Comparison of ENCODE assay signal across 16 cellular contexts in the genomic region with DNA sequence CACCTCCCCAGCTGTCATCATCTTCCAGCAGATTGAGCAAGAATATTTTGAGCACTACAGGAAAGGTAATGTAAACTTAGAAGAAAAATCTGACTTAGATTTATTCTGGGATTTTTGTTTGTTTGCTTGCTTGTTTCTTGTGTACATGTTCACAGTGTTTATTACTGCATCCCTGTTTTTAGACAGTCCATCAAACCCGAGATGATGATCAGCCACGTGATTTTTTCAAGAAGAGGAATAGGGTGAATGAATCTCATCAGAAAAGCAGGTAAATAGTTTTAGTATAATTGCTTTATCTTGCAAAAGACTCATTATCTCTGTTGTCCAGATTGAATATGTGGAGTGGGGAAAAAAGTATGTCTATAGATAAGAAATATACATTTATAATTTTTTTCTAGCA. TPM values are rescaled to one million over a fixed set of nuclear protein-coding genes. Genes with fewer than 3 reads are reported as not detected.
DNase-seq lines count a peak whose midpoint lies in the region; ATAC-seq and TF ChIP-seq lines count a peak whose summit lies in the region.
"Had no signal": no experiment of that assay in that cellular context is flagged by ENCODE, and none has a peak within 500 bp of the region (broad histone marks: within the 10 kb centered on the region; RNA-seq: fewer than 3 reads in every experiment).

No MANE protein-coding gene starts in this region.

- H3K36me3 ChIP-seq in left ventricle myocardium inferior (peaks cover 37% of the 10 kb centered on the region), heart left ventricle (peaks cover 0 to 52% (median 36%) of the 10 kb centered on the region in 9 donors), PC-9 (ENCODE audit: low read depth) (peaks cover 12% of the 10 kb centered on the region; the same call in 1 of the 2 replicates)
- H3K36me3 ChIP-seq: uterus had no signal

- intact Hi-C loops in left ventricle myocardium inferior (cut with micrococcal nuclease) (no loop called here), heart left ventricle (cut with DNase I) (loop anchor here in 5 of 10 donors (10.0 kb wide), 3 partner anchors 93 to 113 kb away; no protein-coding TSS in a partner anchor), PC-9 (cut with micrococcal nuclease; ENCODE audit: unreplicated experiment) (loop anchor here (5.0 to 10.0 kb wide), 2 partner anchors 45 to 347 kb away; no protein-coding TSS in a partner anchor), Right ventricle myocardium superior (cut with DNase I) (loop anchor here (10.0 kb wide), 1 partner anchor 93 kb away; no protein-coding TSS in a partner anchor)

- peak overlapping the region; percentile 25 for H3K27ac Mint-ChIP-seq in mesothelial cell of epicardium
- H3K27ac Mint-ChIP-seq in type B pancreatic cell: peak overlapping the region; percentile 53

- BruUV-seq in PC-9 (replicated peaks; lab: Mats Ljungman, UMichigan): no TSS peak

- TF ChIP-seq POLR2A in heart left ventricle (IDR thresholded peaks at IDR 0.05): no peak

- H3K9me3 ChIP-seq in left ventricle myocardium inferior (replicated peaks) (no peaks in the 10 kb centered on the region), heart left ventricle (no peaks in the 10 kb centered on the region), PC-9 (ENCODE audit: insufficient read depth, low read depth) (no peaks in the 10 kb centered on the region; the same call in 1 of the 2 replicates)
- H3K9me3 ChIP-seq: uterus had no signal

- no peaks in the 10 kb centered on the region for H4K20me1 ChIP-seq in PC-9 (ENCODE audit: insufficient read depth)

- peak overlapping the region; percentile 85 for H3K4me3 ChIP-seq in left ventricle myocardium inferior
- H3K4me3 ChIP-seq in heart left ventricle: no peak overlapping the region
- peak overlapping the region; percentile 72 for H3K4me3 ChIP-seq in PC-9
- H3K4me3 ChIP-seq: uterus had no signal

- peaks cover 70% of the 10 kb centered on the region for H3K4me1 Mint-ChIP-seq in mesothelial cell of epicardium
- H3K4me1 Mint-ChIP-seq in type B pancreatic cell (ENCODE audit: unreplicated experiment): peaks cover 47% of the 10 kb centered on the region

- TF ChIP-seq CTCF in left ventricle myocardium inferior (IDR thresholded peaks at IDR 0.05; ENCODE audit: borderline replicate concordance) (no peak), heart left ventricle (IDR thresholded peaks at IDR 0.05) (no peak), PC-9 (conservative IDR thresholded peaks at IDR 0.05) (no peak), mesothelial cell of epicardium (IDR thresholded peaks at IDR 0.05; ENCODE audit: unreplicated experiment) (no peak), type B pancreatic cell (conservative IDR thresholded peaks at IDR 0.05) (no peak)

- WGBS in heart left ventricle, 4 donors: 75 to 81% (median 76%) methylated on average over 2 of the region's 2 CpGs

- DNase-seq in left ventricle myocardium inferior (no peak), heart left ventricle (no peak), PC-9 (no peak), mesothelial cell of epicardium (ENCODE audit: low spot score in 2 of 2, unreplicated experiment in 2 of 2) (no peak), type B pancreatic cell (ENCODE audit: extremely low spot score, unreplicated experiment) (no peak), Right ventricle myocardium superior (no peak)
- no peak for DNase-seq in stimulated activated CD4-positive, alpha-beta T cell treated with anti-CD3 and anti-CD28 coated beads, Interleukin-1b, Interleukin-23, amount 100 ng/mL, for 48 hours
- DNase-seq: activated CD4-positive, CD25-positive, alpha-beta regulatory T cell; activated effector memory CD4-positive, alpha-beta T cell treated with anti-CD3 and anti-CD28 coated beads, Interleukin-2, amount 50 U/mL, for 16 hours; NCI-H2029; nucleus accumbens; SIG-M5; stimulated activated CD4-positive, alpha-beta T cell treated with anti-CD3 and anti-CD28 coated beads, Interleukin-2, amount 100 ng/mL, for 48 hours; uterus had no signal

- H3K9me2 ChIP-seq in PC-9 (ENCODE audit: insufficient read depth): no peaks in the 10 kb centered on the region

- H2AFZ ChIP-seq in PC-9: no peak overlapping the region

- H3K27me3 Mint-ChIP-seq in mesothelial cell of epicardium (ENCODE audit: low read depth): no peaks in the 10 kb centered on the region
- no peaks in the 10 kb centered on the region for H3K27me3 Mint-ChIP-seq in type B pancreatic cell

- H3K27me3 ChIP-seq in left ventricle myocardium inferior (ENCODE audit: low read depth) (no peaks in the 10 kb centered on the region), heart left ventricle (no peaks in the 10 kb centered on the region), PC-9 (ENCODE audit: insufficient read depth, low read depth) (no peaks in the 10 kb centered on the region)
- H3K27me3 ChIP-seq: uterus had no signal

- H3K36me3 Mint-ChIP-seq in mesothelial cell of epicardium: peaks cover 4% of the 10 kb centered on the region
- H3K36me3 Mint-ChIP-seq in type B pancreatic cell: peaks cover 6% of the 10 kb centered on the region

- H3K9me3 Mint-ChIP-seq in mesothelial cell of epicardium: no peaks in the 10 kb centered on the region
- no peaks in the 10 kb centered on the region for H3K9me3 Mint-ChIP-seq in type B pancreatic cell

- H3K27ac ChIP-seq in left ventricle myocardium inferior (replicated peaks): peak overlapping the region; percentile 100
- H3K27ac ChIP-seq in heart left ventricle: peak overlapping the region in 4 of 12 donors; percentile 94 to 99 (median 96)
- H3K27ac ChIP-seq in PC-9: no peak overlapping the region

- H3K4me1 ChIP-seq in left ventricle myocardium inferior: peaks cover 83% of the 10 kb centered on the region
- H3K4me1 ChIP-seq in heart left ventricle: peaks cover 3 to 67% (median 53%) of the 10 kb centered on the region in 12 donors
- H3K4me1 ChIP-seq in PC-9 (replicated peaks; ENCODE audit: insufficient read depth): peaks cover 46% of the 10 kb centered on the region

- H3K79me2 ChIP-seq in PC-9 (ENCODE audit: low read depth): peaks cover 43% of the 10 kb centered on the region

- CTCF ChIA-PET in PC-9 (lab: Charles Lee): no interaction called here

- peaks cover 46% of the 10 kb centered on the region for H3F3A ChIP-seq in PC-9 (ENCODE audit: insufficient read depth, low read depth)

- H3K4me3 Mint-ChIP-seq in mesothelial cell of epicardium (no peak overlapping the region), type B pancreatic cell (peak overlapping the region; percentile 25)

- H3K4me2 ChIP-seq in PC-9: peak overlapping the region; percentile 83

- ATAC-seq in heart left ventricle: no peak
- ATAC-seq in HG03097 (IDR thresholded peaks at IDR 0.05; ENCODE audit: low FRiP score, unreplicated experiment): no peak
- no peak for ATAC-seq in Right ventricle myocardium superior (ENCODE audit: poor library complexity)

- POLR2A ChIA-PET in PC-9 (lab: Charles Lee; ENCODE audit: unreplicated experiment): no interaction called here

RNA-seq across cellular contexts. Expression of a gene that starts 2.1 kb away (rescaled TPM):
- total RNA-seq in left ventricle myocardium inferior: 37.4 TPM
- 10 to 100 TPM; 16.7 to 38.0 (median 26.4) TPM for total RNA-seq in heart left ventricle
- 1 to 10 TPM; 5.8 to 6.3 TPM for polyA plus RNA-seq in heart left ventricle
- 11.7 and 20.2 TPM in 2 replicates for total RNA-seq in PC-9 (2021)
- 22.3 to 27.5 TPM (median 25.7 TPM) in 3 replicates for total RNA-seq in mesothelial cell of epicardium
- 13.8 and 27.6 TPM in 2 replicates for total RNA-seq in type B pancreatic cell (ENCODE audit: low replicate concordance)
- total RNA-seq in Right ventricle myocardium superior: 37.9 TPM

RNA-seq across cellular contexts. Expression of a gene that starts 2.1 kb away (rescaled TPM):
- total RNA-seq in left ventricle myocardium inferior (11.4 TPM), heart left ventricle (10 to 100 TPM in 8 of 9 donors, 1 to 10 TPM in 1; 9.1 to 14.7 (median 12.7) TPM), PC-9 (2021) (9.0 and 9.9 TPM in 2 replicates), mesothelial cell of epicardium (4.5 to 5.1 TPM (median 4.5 TPM) in 3 replicates), type B pancreatic cell (ENCODE audit: low replicate concordance) (6.4 and 7.6 TPM in 2 replicates), Right ventricle myocardium superior (12.7 TPM)
- 1 to 10 TPM; 5.6 to 5.8 TPM for polyA plus RNA-seq in heart left ventricle

RNA-seq across cellular contexts. Expression of a gene that starts 8.8 kb away (rescaled TPM):
- total RNA-seq in left ventricle myocardium inferior (1.0 TPM), heart left ventricle (1 to 10 TPM in 7 of 9 donors, under 1 TPM in 2; 0.59 to 2.6 (median 1.1) TPM), PC-9 (2021) (1.8 and 3.0 TPM in 2 replicates), mesothelial cell of epicardium (1.8 to 2.8 TPM (median 2.3 TPM) in 3 replicates), type B pancreatic cell (ENCODE audit: low replicate concordance) (0.88 and 1.6 TPM in 2 replicates), Right ventricle myocardium superior (0.94 TPM)
- 1 to 10 TPM in 1 of 2 donors, under 1 TPM in 1; 0.71 to 1.6 TPM for polyA plus RNA-seq in heart left ventricle

RNA-seq across cellular contexts. Expression of a gene that starts 16.0 kb away (rescaled TPM):
- total RNA-seq in left ventricle myocardium inferior (1.3 TPM), heart left ventricle (1 to 10 TPM in 4 of 9 donors, under 1 TPM in 5; 0.47 to 2.0 (median 0.98) TPM), PC-9 (2021) (0.68 and 1.1 TPM in 2 replicates), mesothelial cell of epicardium (0.49 to 0.88 TPM (median 0.71 TPM) in 3 replicates), type B pancreatic cell (ENCODE audit: low replicate concordance) (3.6 and 6.9 TPM in 2 replicates), Right ventricle myocardium superior (1.6 TPM)
- polyA plus RNA-seq in heart left ventricle: 1 to 10 TPM in 1 of 2 donors, under 1 TPM in 1; 0.30 to 1.3 TPM
- total RNA-seq: G401 had no signal

Comparison
In these comparisons a context has a peak if more than half of its experiments do, and no peak if none do; other contexts are left out.
1. H3K4me3 ChIP-seq: peak in left ventricle myocardium inferior (single experiment) and PC-9 (single experiment); none in heart left ventricle (0 of 12).